In genomic region chr16:85508388-85508787, GRCh38 we compare ENCODE assay signal across 22 cellular contexts.
DNase-seq lines count a peak whose midpoint lies in the region; ATAC-seq, FAIRE-seq and TF ChIP-seq lines count a peak whose summit lies in the region.
"Had no signal": no experiment of that assay in that cellular context is flagged by ENCODE, and none has a peak within 500 bp of the region (broad histone marks: within the 10 kb centered on the region; RNA-seq: fewer than 3 reads in every experiment).

No MANE protein-coding gene starts in this region.

- DNase-seq in activated naive CD8-positive, alpha-beta T cell treated with anti-CD3 and anti-CD28 coated beads, Interleukin-2, amount 50 U/mL, for 24 hours, result no peak
- no peak for DNase-seq in activated naive CD8-positive, alpha-beta T cell treated with anti-CD3 and anti-CD28 coated beads for 36 hours
- DNase-seq in H1 (ENCODE audit: low read depth in 1 of 2, low spot score in 2 of 2) (no peak), mesothelial cell of epicardium (ENCODE audit: low spot score in 2 of 2, unreplicated experiment in 2 of 2) (no peak), HT-29 (ENCODE audit: low spot score) (no peak)
- DNase-seq: Caco-2; CD4-positive, CD25-positive, alpha-beta regulatory T cell; CD8-positive, alpha-beta T cell; DMS153; DND-41; H9 had no signal

- no peaks in the 10 kb centered on the region; the same call in none of the 2 replicates for H3K79me1 ChIP-seq in H1 (ENCODE audit: low read depth, low read length)

- no peak overlapping the region for H3K4me3 ChIP-seq in H1 (ENCODE audit: extremely low read depth in 1 of 4, insufficient read depth in 2 of 4, low read depth in 3 of 4, low read length in 4 of 4)
- H3K4me3 ChIP-seq: BLaER1, GM12878 had no signal

- H3K18ac ChIP-seq in H1 (ENCODE audit: extremely low read depth, low read length), result no peak overlapping the region

- H2BK5ac ChIP-seq in H1 (ENCODE audit: low read depth, low read length), result 0 out of 2 replicates have a peak overlapping the region, but pooled peaks have one; percentile 12

- H2AFZ ChIP-seq in H1 (ENCODE audit: low read length), result no peak overlapping the region

- H3K9ac ChIP-seq in H1 (replicated peaks in 1 of 4; ENCODE audit: extremely low read depth in 1 of 4, low read depth in 3 of 4, low read length in 3 of 4), result no peak overlapping the region
- H3K9ac ChIP-seq: BLaER1 had no signal

- peak overlapping the region; percentile 7; the same call in 1 of the 2 replicates for H4K8ac ChIP-seq in H1 (ENCODE audit: extremely low read depth, insufficient read depth, low read length)

- ATAC-seq in activated naive CD8-positive, alpha-beta T cell treated with anti-CD3 and anti-CD28 coated beads, Interleukin-2, amount 50 U/mL, for 24 hours, result no peak
- ATAC-seq in GM18502 (IDR thresholded peaks at IDR 0.05; ENCODE audit: poor library complexity, unreplicated experiment) (no peak), GM21526 (IDR thresholded peaks at IDR 0.05; ENCODE audit: low FRiP score, unreplicated experiment) (no peak)
- ATAC-seq: CD8-positive, alpha-beta T cell; GM12878; HCT116 had no signal

- no peak for TF ChIP-seq POLR2A in H1 (IDR thresholded peaks at IDR 0.05; ENCODE audit: control extremely low read depth in 1 of 2, low read depth in 2 of 2, low read length in 2 of 2)

- H2BK15ac ChIP-seq in H1 (ENCODE audit: low read length), result peak overlapping the region; percentile 100; the same call in 1 of the 2 replicates

- H3K79me2 ChIP-seq in H1 (ENCODE audit: control insufficient read depth in 1 of 2, insufficient read depth in 2 of 2, low read length in 2 of 2), result no peaks in the 10 kb centered on the region

- H2BK120ac ChIP-seq in H1 (replicated peaks; ENCODE audit: low read depth, low read length), result no peak overlapping the region

- no peaks in the 10 kb centered on the region for H3K36me3 ChIP-seq in H1 (ENCODE audit: control insufficient read depth in 2 of 4, insufficient read depth in 4 of 4, low read length in 3 of 4)
- H3K36me3 ChIP-seq: BLaER1 had no signal

- CTCF ChIA-PET in H1 (lab: Charles Lee; ENCODE audit: partially characterized antibody), result interaction anchor here (0.8 to 2.1 kb wide), 12 partner anchors 12 to 102 kb away, joined by 3 to 6 read pairs (median 4); no protein-coding TSS in a partner anchor

- no peaks in the 10 kb centered on the region for H3K27me3 Mint-ChIP-seq in activated naive CD8-positive, alpha-beta T cell treated with anti-CD3 and anti-CD28 coated beads, Interleukin-2, amount 50 U/mL, for 24 hours
- H3K27me3 Mint-ChIP-seq in activated naive CD8-positive, alpha-beta T cell treated with anti-CD3 and anti-CD28 coated beads for 36 hours, result no peaks in the 10 kb centered on the region
- no peaks in the 10 kb centered on the region for H3K27me3 Mint-ChIP-seq in mesothelial cell of epicardium (ENCODE audit: low read depth)

- no peak overlapping the region for H2BK20ac ChIP-seq in H1 (ENCODE audit: low read length)

- H4K5ac ChIP-seq in H1 (ENCODE audit: insufficient read length, low read depth, low read length), result no peak overlapping the region

- H3K36me3 Mint-ChIP-seq in activated naive CD8-positive, alpha-beta T cell treated with anti-CD3 and anti-CD28 coated beads, Interleukin-2, amount 50 U/mL, for 24 hours (ENCODE audit: low read depth), result no peaks in the 10 kb centered on the region
- H3K36me3 Mint-ChIP-seq in activated naive CD8-positive, alpha-beta T cell treated with anti-CD3 and anti-CD28 coated beads for 36 hours, result no peaks in the 10 kb centered on the region
- H3K36me3 Mint-ChIP-seq in mesothelial cell of epicardium, result no peaks in the 10 kb centered on the region
- H3K36me3 Mint-ChIP-seq: CD4-positive, CD25-positive, alpha-beta regulatory T cell; CD8-positive, alpha-beta T cell had no signal

- H2BK12ac ChIP-seq in H1 (ENCODE audit: low read depth, low read length), result 0 out of 2 replicates have a peak overlapping the region, but pooled peaks have one; percentile 85

- 92% methylated on average over 10 of the region's 10 CpGs; no CpG with 5 or more reads in 1 of the 2 experiments for WGBS in H1 (ENCODE audit: extremely low coverage in 1 of 2, insufficient coverage in 1 of 2, insufficient read length in 1 of 2, insufficient replicate concordance in 2 of 2, low coverage in 1 of 2, low lambda C conversion rate in 2 of 2, missing lambda C conversion rate in 1 of 2), 2 experiments

- H3K27ac Mint-ChIP-seq in activated naive CD8-positive, alpha-beta T cell treated with anti-CD3 and anti-CD28 coated beads, Interleukin-2, amount 50 U/mL, for 24 hours, result peak overlapping the region; percentile 19
- H3K27ac Mint-ChIP-seq in activated naive CD8-positive, alpha-beta T cell treated with anti-CD3 and anti-CD28 coated beads for 36 hours, result no peak overlapping the region
- peak overlapping the region; percentile 24 for H3K27ac Mint-ChIP-seq in mesothelial cell of epicardium
- H3K27ac Mint-ChIP-seq: B cell; CD4-positive, CD25-positive, alpha-beta regulatory T cell; CD8-positive, alpha-beta T cell had no signal

- no peak overlapping the region for H3K27ac ChIP-seq in H1 (ENCODE audit: low read depth, low read length)
- H3K27ac ChIP-seq: 22Rv1, BLaER1, C4-2B had no signal

- POLR2A ChIA-PET in H1 (lab: Charles Lee; ENCODE audit: partially characterized antibody), result no interaction called here

- no peak overlapping the region for H3K23ac ChIP-seq in H1 (ENCODE audit: insufficient read length)

- H4K91ac ChIP-seq in H1 (replicated peaks; ENCODE audit: insufficient read length, low read length), result peak overlapping the region; percentile 26

- H3K9me3 Mint-ChIP-seq in activated naive CD8-positive, alpha-beta T cell treated with anti-CD3 and anti-CD28 coated beads, Interleukin-2, amount 50 U/mL, for 24 hours, result no peaks in the 10 kb centered on the region
- no peaks in the 10 kb centered on the region for H3K9me3 Mint-ChIP-seq in activated naive CD8-positive, alpha-beta T cell treated with anti-CD3 and anti-CD28 coated beads for 36 hours
- H3K9me3 Mint-ChIP-seq in mesothelial cell of epicardium, result no peaks in the 10 kb centered on the region
- H3K9me3 Mint-ChIP-seq: CD8-positive, alpha-beta T cell; H9 had no signal

- H3K4me2 ChIP-seq in H1 (ENCODE audit: insufficient read depth in 1 of 2, low read depth in 2 of 2, low read length in 2 of 2), result no peak overlapping the region
- H3K4me2 ChIP-seq: BLaER1 had no signal

- no peaks in the 10 kb centered on the region for H3K23me2 ChIP-seq in H1 (ENCODE audit: low read depth, low read length)

- peaks cover 2 to 18% (median 12%) of the 10 kb centered on the region in 4 experiments; a peak in 6 of 7 replicates for H3K4me1 ChIP-seq in H1 (replicated peaks in 1 of 4; ENCODE audit: control insufficient read depth in 3 of 4, insufficient read depth in 4 of 4, low read length in 3 of 4)

- no peaks in the 10 kb centered on the region for H3K9me3 ChIP-seq in H1 (ENCODE audit: insufficient read depth in 2 of 2, low read depth in 1 of 2, low read length in 1 of 2)
- H3K9me3 ChIP-seq: BLaER1, Caco-2 had no signal

- H2AK5ac ChIP-seq in H1 (ENCODE audit: low read depth, low read length), result 0 out of 2 replicates have a peak overlapping the region, but pooled peaks have one; percentile 58

- H3K56ac ChIP-seq in H1 (replicated peaks; ENCODE audit: insufficient read length, low read depth, low read length), result no peak overlapping the region

- no peaks in the 10 kb centered on the region; a peak in 1 of 7 replicates for H3K27me3 ChIP-seq in H1 (replicated peaks in 1 of 4; ENCODE audit: control insufficient read depth in 3 of 4, extremely low read depth in 1 of 4, insufficient read depth in 3 of 4, low read length in 3 of 4)

- FAIRE-seq in H1 (lab: Jason Lieb, UNC), result no peak
- FAIRE-seq: A204.1, G401.6, GM12878, GM18507 had no signal

- no peaks in the 10 kb centered on the region for H4K20me1 ChIP-seq in H1 (replicated peaks in 1 of 2; ENCODE audit: control insufficient read depth in 1 of 2, insufficient read depth in 2 of 2, low read length in 2 of 2)

- no peak for TF ChIP-seq EP300 in H1 (IDR thresholded peaks at IDR 0.05; ENCODE audit: borderline replicate concordance in 1 of 2, low read depth in 2 of 2, low read length in 2 of 2)

- TF ChIP-seq RAD21 in H1 (IDR thresholded peaks at IDR 0.05 in 1 of 2, conservative IDR thresholded peaks at IDR 0.05 in 1 of 2; ENCODE audit: low read depth in 2 of 2, low read length in 2 of 2), result no peak

- H3K14ac ChIP-seq in H1 (ENCODE audit: insufficient read length), result no peak overlapping the region

- H3K4me3 Mint-ChIP-seq in activated naive CD8-positive, alpha-beta T cell treated with anti-CD3 and anti-CD28 coated beads, Interleukin-2, amount 50 U/mL, for 24 hours, result no peak overlapping the region
- no peak overlapping the region for H3K4me3 Mint-ChIP-seq in activated naive CD8-positive, alpha-beta T cell treated with anti-CD3 and anti-CD28 coated beads for 36 hours
- no peak overlapping the region for H3K4me3 Mint-ChIP-seq in mesothelial cell of epicardium
- H3K4me3 Mint-ChIP-seq: B cell; CD4-positive, CD25-positive, alpha-beta regulatory T cell; CD8-positive, alpha-beta T cell had no signal

- TF ChIP-seq CTCF in H1 (IDR thresholded peaks at IDR 0.05; ENCODE audit: control extremely low read depth in 1 of 3, insufficient read depth in 1 of 3, low read depth in 1 of 3, low read length in 3 of 3), result no peak
- TF ChIP-seq CTCF in mesothelial cell of epicardium (IDR thresholded peaks at IDR 0.05; ENCODE audit: unreplicated experiment), result no peak

- no peaks in the 10 kb centered on the region for H3K4me1 Mint-ChIP-seq in activated naive CD8-positive, alpha-beta T cell treated with anti-CD3 and anti-CD28 coated beads, Interleukin-2, amount 50 U/mL, for 24 hours
- no peaks in the 10 kb centered on the region for H3K4me1 Mint-ChIP-seq in activated naive CD8-positive, alpha-beta T cell treated with anti-CD3 and anti-CD28 coated beads for 36 hours
- H3K4me1 Mint-ChIP-seq in mesothelial cell of epicardium, result peaks cover 46% of the 10 kb centered on the region
- H3K4me1 Mint-ChIP-seq: B cell; CD4-positive, CD25-positive, alpha-beta regulatory T cell had no signal

- no peak overlapping the region for H3K4ac ChIP-seq in H1 (replicated peaks; ENCODE audit: insufficient read length, low read depth, low read length)

TF ChIP-seq in H1, 55 proteins besides CTCF, POLR2A, EP300 and RAD21:
- TF ChIP-seq RNF2 (IDR thresholded peaks at IDR 0.05; ENCODE audit: borderline replicate concordance, low read depth, low read length, missing control alignments, poor library complexity, severe bottlenecking) (no peak), TAF1 (IDR thresholded peaks at IDR 0.05; ENCODE audit: low read depth, low read length) (no peak), GTF2F1 (IDR thresholded peaks at IDR 0.05; ENCODE audit: borderline replicate concordance, low read depth, low read length) (no peak)
